Comparison of ENCODE assay signal across 22 cellular contexts in the genomic region with DNA sequence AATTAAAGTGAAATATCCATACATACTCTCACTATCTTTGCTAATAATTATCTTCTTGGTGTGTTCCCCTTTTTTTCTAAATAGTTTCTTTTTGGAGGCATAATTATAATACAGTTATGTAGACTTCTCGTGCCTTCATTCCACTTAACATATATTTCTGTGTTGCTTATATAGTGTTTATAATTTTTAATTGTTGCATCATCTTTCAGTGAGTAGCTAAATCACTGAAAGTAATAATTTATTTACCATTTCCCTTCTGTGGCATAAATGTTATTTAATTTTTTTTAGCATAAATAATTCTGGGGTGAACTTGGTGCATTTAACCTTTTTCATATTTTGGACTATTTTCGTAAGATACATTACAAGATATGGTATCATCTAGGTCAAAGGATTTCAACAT. TPM values are rescaled to one million over a fixed set of nuclear protein-coding genes. Genes with fewer than 3 reads are reported as not detected.
DNase-seq lines count a peak whose midpoint lies in the region; ATAC-seq, FAIRE-seq and TF ChIP-seq lines count a peak whose summit lies in the region.
"Had no signal": no experiment of that assay in that cellular context is flagged by ENCODE, and none has a peak within 500 bp of the region (broad histone marks: within the 10 kb centered on the region; RNA-seq: fewer than 3 reads in every experiment).

No MANE protein-coding gene starts in this region.

- peak overlapping the region; percentile 63 to 91 for H3K27ac Mint-ChIP-seq in stimulated activated naive CD8-positive, alpha-beta T cell treated with anti-CD3 and anti-CD28 coated beads, Interleukin-15, amount 100 ng/mL, for 72 hours
- H3K27ac Mint-ChIP-seq in activated T-helper 17 cell treated with anti-CD3 and anti-CD28 coated beads, Interleukin-2, amount 50 U/mL, for 72 hours: peak overlapping the region; percentile 9
- H3K27ac Mint-ChIP-seq: B cell, CD14-positive monocyte, HFFc6 had no signal

- no peak overlapping the region for H3K4me3 ChIP-seq in keratinocyte (ENCODE audit: control insufficient read depth in 2 of 3, extremely low read depth in 1 of 3, insufficient read depth in 2 of 3, low read depth in 1 of 3, low read length in 3 of 3)
- H3K4me3 ChIP-seq: A549, SJCRH30 had no signal

- H4K20me1 ChIP-seq in keratinocyte (ENCODE audit: control insufficient read depth, extremely low read depth, insufficient read depth, low read length): no peaks in the 10 kb centered on the region

- no peak overlapping the region for H3K9ac ChIP-seq in keratinocyte (ENCODE audit: control insufficient read depth, extremely low read depth, insufficient read depth, low read length)
- H3K9ac ChIP-seq: KMS-11 had no signal

- H3K27me3 Mint-ChIP-seq in stimulated activated naive CD8-positive, alpha-beta T cell treated with anti-CD3 and anti-CD28 coated beads, Interleukin-15, amount 100 ng/mL, for 72 hours: no peaks in the 10 kb centered on the region
- H3K27me3 Mint-ChIP-seq in activated T-helper 17 cell treated with anti-CD3 and anti-CD28 coated beads, Interleukin-2, amount 50 U/mL, for 72 hours: no peaks in the 10 kb centered on the region
- H3K27me3 Mint-ChIP-seq: B cell had no signal

- no peaks in the 10 kb centered on the region for H3K9me3 Mint-ChIP-seq in stimulated activated naive CD8-positive, alpha-beta T cell treated with anti-CD3 and anti-CD28 coated beads, Interleukin-15, amount 100 ng/mL, for 72 hours
- H3K9me3 Mint-ChIP-seq in activated T-helper 17 cell treated with anti-CD3 and anti-CD28 coated beads, Interleukin-2, amount 50 U/mL, for 72 hours: no peaks in the 10 kb centered on the region
- H3K9me3 Mint-ChIP-seq: CD14-positive monocyte, HFFc6 had no signal

- no peaks in the 10 kb centered on the region for H3K27me3 ChIP-seq in keratinocyte (ENCODE audit: control insufficient read depth, extremely low read depth, insufficient read depth, low read length)
- H3K27me3 ChIP-seq: SJCRH30 had no signal

- dilution Hi-C loops in keratinocyte (cut with MboI; ENCODE audit: extremely low pct_ligation_motif_present, low sequenced_read_pairs): no loop called here

- peaks cover 6% of the 10 kb centered on the region for H3K4me1 ChIP-seq in keratinocyte (ENCODE audit: control insufficient read depth, extremely low read depth, insufficient read depth, low read length)
- H3K4me1 ChIP-seq: A549, SJCRH30 had no signal

- peak overlapping the region; percentile 33 for H3K27ac ChIP-seq in keratinocyte (ENCODE audit: control insufficient read depth, insufficient read depth, low read length)
- H3K27ac ChIP-seq: A549, HL-60, KMS-11, SJCRH30 had no signal

- no peak overlapping the region for H2AFZ ChIP-seq in keratinocyte (ENCODE audit: control insufficient read depth, low read length)

- DNase-seq in stimulated activated naive CD8-positive, alpha-beta T cell treated with anti-CD3 and anti-CD28 coated beads, Interleukin-15, amount 100 ng/mL, for 72 hours: no peak
- DNase-seq in stimulated activated naive CD8-positive, alpha-beta T cell treated with anti-CD3 and anti-CD28 coated beads, Interleukin-15, Interleukin-2, amounts not matched to agents 100 U/mL and 50 U/mL, for 24 hours: no peak
- DNase-seq in keratinocyte (ENCODE audit: low read depth, low spot score) (no peak), left lobe of liver (ENCODE audit: low spot score) (no peak)
- no peak for DNase-seq in stimulated activated CD4-positive, alpha-beta T cell treated with anti-CD3 and anti-CD28 coated beads, Interleukin-1b, Interleukin-23, amount 100 ng/mL, for 48 hours
- DNase-seq: DMS79, H7, NCI-H1105 treated with DMSO at 0.1 percent for 48 hours, NCI-H2029 treated with DMSO at 0.1 percent for 48 hours, NCI-H2171, NCI-H524 treated with DMSO at 0.1 percent for 48 hours, SJCRH30 had no signal

- FAIRE-seq in keratinocyte (lab: Jason Lieb, UNC): no peak
- FAIRE-seq: A549, D721Med had no signal

- no peaks in the 10 kb centered on the region for H3K9me3 ChIP-seq in keratinocyte (ENCODE audit: control insufficient read depth, low read depth, low read length)
- H3K9me3 ChIP-seq: A549, SJCRH30 had no signal

- no peaks in the 10 kb centered on the region for H3K79me2 ChIP-seq in keratinocyte (ENCODE audit: control insufficient read depth, insufficient read depth, low read length)

- H3K36me3 ChIP-seq in keratinocyte (ENCODE audit: control insufficient read depth in 2 of 2, extremely low read depth in 1 of 2, insufficient read depth in 2 of 2, low read length in 2 of 2): peaks cover 0 to 11% of the 10 kb centered on the region in 2 experiments

- no peak overlapping the region for H3K4me2 ChIP-seq in keratinocyte (ENCODE audit: control insufficient read depth, extremely low read depth, insufficient read depth, low read depth, low read length)
- H3K4me2 ChIP-seq: A549, KMS-11 had no signal

- peaks cover 44% of the 10 kb centered on the region for H3K4me1 Mint-ChIP-seq in stimulated activated naive CD8-positive, alpha-beta T cell treated with anti-CD3 and anti-CD28 coated beads, Interleukin-15, amount 100 ng/mL, for 72 hours
- H3K4me1 Mint-ChIP-seq in activated T-helper 17 cell treated with anti-CD3 and anti-CD28 coated beads, Interleukin-2, amount 50 U/mL, for 72 hours: peaks cover 10% of the 10 kb centered on the region
- H3K4me1 Mint-ChIP-seq: CD14-positive monocyte had no signal

- peaks cover 97% of the 10 kb centered on the region for H3K36me3 Mint-ChIP-seq in activated T-helper 17 cell treated with anti-CD3 and anti-CD28 coated beads, Interleukin-2, amount 50 U/mL, for 72 hours (ENCODE audit: low read depth)

- ATAC-seq in stimulated activated naive CD8-positive, alpha-beta T cell treated with anti-CD3 and anti-CD28 coated beads, Interleukin-15, amount 100 ng/mL, for 72 hours: no peak
- ATAC-seq in stimulated activated naive CD8-positive, alpha-beta T cell treated with anti-CD3 and anti-CD28 coated beads, Interleukin-15, Interleukin-2, amounts not matched to agents 100 U/mL and 50 U/mL, for 24 hours: no peak
- no peak for ATAC-seq in activated T-helper 17 cell treated with anti-CD3 and anti-CD28 coated beads, Interleukin-2, amount 50 U/mL, for 72 hours (replicated peaks)
- ATAC-seq in left lobe of liver: no peak
- no peak for ATAC-seq in GM18520 (IDR thresholded peaks at IDR 0.05; ENCODE audit: unreplicated experiment)
- no peak for ATAC-seq in HG02610 (IDR thresholded peaks at IDR 0.05; ENCODE audit: unreplicated experiment)
- ATAC-seq: A549 had no signal

- no peak for TF ChIP-seq CTCF in keratinocyte (optimal IDR thresholded peaks at IDR 0.05 in 1 of 3, IDR thresholded peaks at IDR 0.05 in 1 of 3, conservative IDR thresholded peaks at IDR 0.05 in 1 of 3; ENCODE audit: extremely low read depth in 1 of 3, insufficient read depth in 2 of 3, low read length in 3 of 3)

- H3K9me1 ChIP-seq in keratinocyte (ENCODE audit: control insufficient read depth, extremely low read depth, insufficient read depth, low read length): no peaks in the 10 kb centered on the region

- H3K4me3 Mint-ChIP-seq in stimulated activated naive CD8-positive, alpha-beta T cell treated with anti-CD3 and anti-CD28 coated beads, Interleukin-15, amount 100 ng/mL, for 72 hours: peak overlapping the region in 1 of 2 donors; percentile 7
- no peak overlapping the region for H3K4me3 Mint-ChIP-seq in activated T-helper 17 cell treated with anti-CD3 and anti-CD28 coated beads, Interleukin-2, amount 50 U/mL, for 72 hours
- H3K4me3 Mint-ChIP-seq: B cell, CD14-positive monocyte, HFFc6 had no signal

RNA-seq across cellular contexts. Expression of a gene that starts 38.3 kb away (rescaled TPM):
- 100 to 1,000 TPM; 219 to 280 TPM for total RNA-seq in activated T-helper 17 cell treated with anti-CD3 and anti-CD28 coated beads, Interleukin-2, amount 50 U/mL, for 72 hours
- 10.2 to 19.0 TPM (median 13.2 TPM) in 3 replicates for polyA plus RNA-seq in keratinocyte
- polyA plus RNA-seq in keratinocyte (2011; ENCODE audit: low read depth): 46.9 TPM
- 13.3 and 15.1 TPM in 2 replicates for polyA plus RNA-seq in keratinocyte (2011; cell fraction: cytosol; rRNA removed)
- polyA plus RNA-seq in keratinocyte (2011; cell fraction: nucleus; rRNA removed): 15.1 and 16.6 TPM in 2 replicates
- 15.6 and 19.3 TPM in 2 replicates for polyA plus RNA-seq in keratinocyte (2012; ENCODE audit: low replicate concordance)
- 17.1 to 20.4 TPM (median 19.9 TPM) in 3 replicates for polyA minus RNA-seq in keratinocyte
- polyA minus RNA-seq in keratinocyte (2011; cell fraction: cytosol; rRNA and poly(A)+ RNA removed): 10.6 TPM
- polyA minus RNA-seq in keratinocyte (2011; cell fraction: nucleus; rRNA and poly(A)+ RNA removed): 7.2 and 10.9 TPM in 2 replicates
- 36.4 TPM for total RNA-seq in left lobe of liver

RNA-seq across cellular contexts. Expression of a gene that starts 38.4 kb away (rescaled TPM):
- total RNA-seq in activated T-helper 17 cell treated with anti-CD3 and anti-CD28 coated beads, Interleukin-2, amount 50 U/mL, for 72 hours: 1 to 10 TPM; 2.8 to 3.3 TPM
- polyA plus RNA-seq in keratinocyte: 1.1 to 1.9 TPM (median 1.7 TPM) in 3 replicates
- polyA plus RNA-seq in keratinocyte (2011; ENCODE audit: low read depth): 0.91 TPM
- polyA plus RNA-seq in keratinocyte (2011; cell fraction: cytosol; rRNA removed): 1.0 and 1.3 TPM in 2 replicates
- 1.5 and 1.7 TPM in 2 replicates for polyA plus RNA-seq in keratinocyte (2011; cell fraction: nucleus; rRNA removed)
- 0.87 and 1.7 TPM in 2 replicates for polyA plus RNA-seq in keratinocyte (2012; ENCODE audit: low replicate concordance)
- polyA minus RNA-seq in keratinocyte: 0.99 to 2.8 TPM in 2 of 3 replicates, not detected in the other
- 0.96 TPM for polyA minus RNA-seq in keratinocyte (2011; cell fraction: cytosol; rRNA and poly(A)+ RNA removed)
- 1.1 and 2.0 TPM in 2 replicates for polyA minus RNA-seq in keratinocyte (2011; cell fraction: nucleus; rRNA and poly(A)+ RNA removed)
- total RNA-seq in left lobe of liver: 0.55 TPM
